Comparison of ENCODE assay signal across 22 cellular contexts in genomic region chr10:108060246-108060645, GRCh38.
"Had no signal": no experiment of that assay in that cellular context is flagged by ENCODE, and none has a peak within 500 bp of the region (broad histone marks: within the 10 kb centered on the region; RNA-seq: fewer than 3 reads in every experiment).

No MANE protein-coding gene starts in this region.

- DNase-seq: activated B cell treated with CpG ODN at 0.5 μM for 24 hours; activated CD4-positive, alpha-beta T cell treated with anti-CD3 and anti-CD28 coated beads, Interleukin-2, amount 10 ng/mL, durations not matched to agents 24 days and 14 days; activated CD8-positive, alpha-beta T cell treated with anti-CD3 and anti-CD28 coated beads for 36 hours; activated naive CD4-positive, alpha-beta T cell treated with anti-CD3 and anti-CD28 coated beads for 36 hours; activated T-cell treated with anti-CD3 and anti-CD28 coated beads, Interleukin-2, amount 50 U/mL, for 1 hour; anterior cingulate cortex; brain microvascular endothelial cell; effector CD4-positive, alpha-beta T cell; esophagus squamous epithelium; hippocampal formation; left cardiac atrium; nucleus accumbens; spleen; stimulated activated CD8-positive, alpha-beta memory T cell treated with anti-CD3 and anti-CD28 coated beads, Interleukin-4, amount 100 ng/mL, for 48 hours; stimulated activated naive CD4-positive, alpha-beta T cell treated with Interleukin-2 at 50 U/mL for 16 hours; T-helper 1 cell; T-helper 9 cell; thyroid gland had no signal

- ATAC-seq: activated CD8-positive, alpha-beta T cell treated with anti-CD3 and anti-CD28 coated beads for 36 hours; left cardiac atrium; natural killer cell treated with Interleukin-12 subunit alpha and Interleukin-12 subunit beta and Interleukin-15 and Interleukin-18, amount 100 ng/mL, for 72 hours; sciatic nerve had no signal

- H3K27me3 ChIP-seq: brain microvascular endothelial cell, esophagus squamous epithelium, spleen, thyroid gland had no signal

- H3K36me3 ChIP-seq: brain microvascular endothelial cell, esophagus squamous epithelium, spleen, thyroid gland had no signal

- H3K27ac ChIP-seq: brain microvascular endothelial cell, esophagus squamous epithelium, spleen, thyroid gland had no signal

- FAIRE-seq: endothelial cell of umbilical vein, islet of Langerhans had no signal

- H3K4me3 ChIP-seq: esophagus squamous epithelium, spleen, thyroid gland had no signal

- H3K9me3 ChIP-seq: esophagus squamous epithelium, spleen, thyroid gland had no signal

- H3K4me1 ChIP-seq: esophagus squamous epithelium, spleen, thyroid gland had no signal
